1 cellular context compared by ENCODE assay signal in the genomic region with DNA sequence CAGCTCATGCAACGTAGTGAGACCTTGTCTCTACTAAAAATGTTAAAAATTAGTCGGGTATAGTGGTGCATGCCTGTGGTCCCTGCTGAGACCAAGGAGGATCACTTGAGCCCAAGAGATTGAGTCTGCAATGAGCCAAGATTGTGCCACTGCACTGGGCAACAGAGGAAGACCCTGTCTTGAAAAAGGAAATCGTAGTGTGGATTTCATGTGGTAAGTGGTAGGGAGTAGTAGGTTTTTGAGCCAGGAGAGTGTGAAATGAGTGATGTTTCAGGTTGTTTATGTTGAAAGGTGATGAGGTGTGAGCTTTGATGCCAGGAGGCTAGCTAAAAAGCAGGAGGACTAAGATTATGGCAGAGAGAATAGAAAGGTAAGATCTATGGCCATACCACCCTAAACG.
TF ChIP-seq lines count a peak whose summit lies in the region.

No MANE protein-coding gene starts in this region.

TF ChIP-seq in GM12878, 131 proteins besides CTCF, POLR2A, EP300 and RAD21:
- TF ChIP-seq POLR2AphosphoS5 (IDR thresholded peaks at IDR 0.05; ENCODE audit: low read length) (peak; percentile 46; the same call in 1 of the 2 replicates), PAX5 (IDR thresholded peaks at IDR 0.05; ENCODE audit: borderline replicate concordance, low read depth, low read length) (no peak)
